ENCODE assay signal across 11 cellular contexts in genomic region chr20:62301111-62301668, GRCh38. TPM values are rescaled to one million over a fixed set of nuclear protein-coding genes. Genes with fewer than 3 reads are reported as not detected.
DNase-seq lines count a peak whose midpoint lies in the region; ATAC-seq, FAIRE-seq and TF ChIP-seq lines count a peak whose summit lies in the region.
"Had no signal": no experiment of that assay in that cellular context is flagged by ENCODE, and none has a peak within 500 bp of the region (broad histone marks: within the 10 kb centered on the region; RNA-seq: fewer than 3 reads in every experiment).

No MANE protein-coding gene starts in this region.

- H2AFZ ChIP-seq in IMR-90 (replicated peaks; ENCODE audit: low read length, poor library complexity) (peak overlapping the region; percentile 62), K562 (ENCODE audit: low read depth, low read length) (no peak overlapping the region), neural progenitor cell (replicated peaks) (no peak overlapping the region)

- dilution Hi-C loops in IMR-90 (cut with HindIII; ENCODE audit: low sequenced_read_pairs, unreplicated experiment): no loop called here

- H4K5ac ChIP-seq in IMR-90 (ENCODE audit: low read depth, low read length): no peak overlapping the region

- peak overlapping the region in 2 of 3 donors; percentile 40 to 93 for H3K27ac Mint-ChIP-seq in CD4-positive, CD25-positive, alpha-beta regulatory T cell
- H3K27ac Mint-ChIP-seq in neural progenitor cell: no peak overlapping the region

- no peak for TF ChIP-seq CTCF in IMR-90 (conservative IDR thresholded peaks at IDR 0.05; ENCODE audit: low read depth, low read length)
- no peak for TF ChIP-seq CTCF in K562 (IDR thresholded peaks at IDR 0.05 in 2 of 3, conservative IDR thresholded peaks at IDR 0.05 in 1 of 3; ENCODE audit: insufficient read depth in 2 of 3, low read depth in 1 of 3, low read length in 3 of 3)
- no peak for TF ChIP-seq CTCF in neural progenitor cell (IDR thresholded peaks at IDR 0.05)

- no peaks in the 10 kb centered on the region for H3K27me3 ChIP-seq in CD4-positive, CD25-positive, alpha-beta regulatory T cell (ENCODE audit: control insufficient read depth, insufficient read depth, low read length)
- H3K27me3 ChIP-seq in IMR-90 (ENCODE audit: control insufficient read depth, insufficient read depth, low read length) (no peaks in the 10 kb centered on the region), K562 (ENCODE audit: control insufficient read depth in 2 of 2, insufficient read depth in 2 of 2, low read length in 2 of 2) (no peaks in the 10 kb centered on the region), neural progenitor cell (no peaks in the 10 kb centered on the region)
- H3K27me3 ChIP-seq: left lung had no signal

- H3K4ac ChIP-seq in IMR-90 (ENCODE audit: low read depth, low read length): no peak overlapping the region

- no peak overlapping the region for H3K14ac ChIP-seq in IMR-90 (replicated peaks; ENCODE audit: low read depth, low read length)

- H3K36me3 Mint-ChIP-seq in CD4-positive, CD25-positive, alpha-beta regulatory T cell: peaks cover 6% of the 10 kb centered on the region
- peaks cover 9% of the 10 kb centered on the region for H3K36me3 Mint-ChIP-seq in neural progenitor cell

- no peaks in the 10 kb centered on the region for H3K27me3 Mint-ChIP-seq in CD4-positive, CD25-positive, alpha-beta regulatory T cell
- H3K27me3 Mint-ChIP-seq in neural progenitor cell (ENCODE audit: insufficient read depth, low read depth): peaks cover 2% of the 10 kb centered on the region

- H2AK5ac ChIP-seq in IMR-90 (ENCODE audit: low read depth, low read length): no peak overlapping the region

- peaks cover 31% of the 10 kb centered on the region for H3K4me1 ChIP-seq in CD4-positive, CD25-positive, alpha-beta regulatory T cell (ENCODE audit: control insufficient read depth, insufficient read depth, low read length, poor library complexity, severe bottlenecking)
- H3K4me1 ChIP-seq in IMR-90 (ENCODE audit: control insufficient read depth, insufficient read depth, low read length) (peaks cover 12% of the 10 kb centered on the region), K562 (replicated peaks in 1 of 2; ENCODE audit: control insufficient read depth in 2 of 2, insufficient read depth in 2 of 2, low read length in 2 of 2) (peaks cover 14 to 62% of the 10 kb centered on the region in 2 experiments), neural progenitor cell (peaks cover 7% of the 10 kb centered on the region)

- peaks cover 18% of the 10 kb centered on the region for H3K36me3 ChIP-seq in CD4-positive, CD25-positive, alpha-beta regulatory T cell (ENCODE audit: control insufficient read depth, insufficient read depth, low read length)
- peaks cover 27% of the 10 kb centered on the region; the same call in 1 of the 2 replicates for H3K36me3 ChIP-seq in IMR-90 (ENCODE audit: control insufficient read depth, insufficient read depth, low read length)
- H3K36me3 ChIP-seq in K562 (ENCODE audit: control insufficient read depth, insufficient read depth, low read length): peaks cover 28% of the 10 kb centered on the region; the same call in 2 of the 3 replicates
- no peaks in the 10 kb centered on the region for H3K36me3 ChIP-seq in neural progenitor cell

- peaks cover 25% of the 10 kb centered on the region for H3F3A ChIP-seq in neural progenitor cell (ENCODE audit: low read depth)

- H3K4me2 ChIP-seq in IMR-90 (ENCODE audit: low read depth, low read length): no peak overlapping the region
- H3K4me2 ChIP-seq in K562 (ENCODE audit: insufficient read depth, low read length): 0 out of 2 replicates have a peak overlapping the region, but pooled peaks have one; percentile 79
- no peak overlapping the region for H3K4me2 ChIP-seq in neural progenitor cell

- peak overlapping the region; percentile 9 for H2AK9ac ChIP-seq in IMR-90 (replicated peaks; ENCODE audit: low read depth, low read length, poor library complexity)

- no peak overlapping the region for H3K23ac ChIP-seq in IMR-90 (ENCODE audit: low read depth, low read length)

- peak overlapping the region; percentile 92 for H3K27ac ChIP-seq in CD4-positive, CD25-positive, alpha-beta regulatory T cell (ENCODE audit: insufficient read depth, low read length, poor library complexity, severe bottlenecking)
- no peak overlapping the region for H3K27ac ChIP-seq in IMR-90 (ENCODE audit: insufficient read depth, low read length)
- no peak overlapping the region for H3K27ac ChIP-seq in K562 (ENCODE audit: extremely low read depth, low read depth, low read length)
- H3K27ac ChIP-seq in neural progenitor cell: no peak overlapping the region

- BruUV-seq in IMR-90 (replicated peaks; lab: Mats Ljungman, UMichigan) (no TSS peak), K562 (replicated peaks; lab: Mats Ljungman, UMichigan) (no TSS peak)

- no CpG with 5 or more reads among the region's 11 CpGs for WGBS in IMR-90 (ENCODE audit: extremely low coverage in 2 of 2, insufficient read length in 1 of 2), 2 experiments
- WGBS in K562 (ENCODE audit: insufficient coverage, low coverage, missing lambda C conversion rate): 70% methylated on average over 11 of the region's 11 CpGs

- CTCF ChIA-PET in IMR-90 (lab: Yijun Ruan, JAX): interaction anchor here (0.7 to 1.5 kb wide), 3 partner anchors 74 to 97 kb away, joined by 3 to 10 read pairs (median 6); no protein-coding TSS in a partner anchor
- CTCF ChIA-PET in K562 (lab: Yijun Ruan, JAX; ENCODE audit: low intra/inter-chr PET ratio): interaction anchor here (0.6 to 2.3 kb wide), 3 partner anchors 67 to 104 kb away, joined by 3 to 14 read pairs (median 3); no protein-coding TSS in a partner anchor

- no peak for ATAC-seq in CD4-positive, CD25-positive, alpha-beta regulatory T cell (ENCODE audit: low read depth in 2 of 2)
- ATAC-seq in IMR-90 (ENCODE audit: low read depth): no peak
- no peak for ATAC-seq in K562
- ATAC-seq in HG03039 (IDR thresholded peaks at IDR 0.05; ENCODE audit: unreplicated experiment): no peak
- no peak for ATAC-seq in HG03571 (IDR thresholded peaks at IDR 0.05; ENCODE audit: unreplicated experiment)
- ATAC-seq in GM19467 (IDR thresholded peaks at IDR 0.05; ENCODE audit: unreplicated experiment): no peak

- peaks cover 0 to 31% of the 10 kb centered on the region in 2 experiments; a peak in 2 of 4 replicates for H3K79me1 ChIP-seq in IMR-90 (ENCODE audit: low read depth in 1 of 2, low read length in 2 of 2)

- H3K4me1 Mint-ChIP-seq in CD4-positive, CD25-positive, alpha-beta regulatory T cell: peaks cover 5 to 31% (median 15%) of the 10 kb centered on the region in 4 donors
- peaks cover 13% of the 10 kb centered on the region for H3K4me1 Mint-ChIP-seq in neural progenitor cell

- no peaks in the 10 kb centered on the region for H3K9me3 ChIP-seq in CD4-positive, CD25-positive, alpha-beta regulatory T cell (ENCODE audit: control insufficient read depth in 2 of 2, low read length in 2 of 2)
- no peaks in the 10 kb centered on the region for H3K9me3 ChIP-seq in IMR-90 (ENCODE audit: control insufficient read depth, insufficient read depth, low read length)
- no peaks in the 10 kb centered on the region for H3K9me3 ChIP-seq in K562 (replicated peaks; ENCODE audit: control insufficient read depth, insufficient read depth, low read depth, low read length)
- H3K9me3 ChIP-seq in neural progenitor cell (ENCODE audit: low read depth): no peaks in the 10 kb centered on the region
- H3K9me3 ChIP-seq: left lung had no signal

- POLR2A ChIA-PET in IMR-90 (lab: Charles Lee; ENCODE audit: unreplicated experiment) (no interaction called here), K562 (lab: Yijun Ruan, JAX) (interaction anchor here (0.6 to 1.0 kb wide), 3 partner anchors 11 to 336 kb away, joined by 3 to 5 read pairs (median 3); no protein-coding TSS in a partner anchor)

- H4K8ac ChIP-seq in IMR-90 (ENCODE audit: low read depth in 2 of 2, low read length in 2 of 2): no peak overlapping the region

- H3K9ac ChIP-seq in IMR-90 (ENCODE audit: low read depth, low read length) (no peak overlapping the region), K562 (ENCODE audit: insufficient read depth in 1 of 2, low read depth in 2 of 2, low read length in 2 of 2) (no peak overlapping the region), neural progenitor cell (no peak overlapping the region)

- no peak for FAIRE-seq in K562 (lab: Jason Lieb, UNC)
- FAIRE-seq: colon had no signal

- H3K4me3 ChIP-seq in CD4-positive, CD25-positive, alpha-beta regulatory T cell (ENCODE audit: low read depth, low read length): no peak overlapping the region
- H3K4me3 ChIP-seq in IMR-90 (ENCODE audit: insufficient read depth, low read depth, low read length): no peak overlapping the region
- no peak overlapping the region for H3K4me3 ChIP-seq in K562
- H3K4me3 ChIP-seq in neural progenitor cell: no peak overlapping the region

- H3K56ac ChIP-seq in IMR-90 (ENCODE audit: extremely low read depth, insufficient read depth, low read length): no peak overlapping the region

- H3K4me3 Mint-ChIP-seq in CD4-positive, CD25-positive, alpha-beta regulatory T cell: peak overlapping the region; percentile 9 to 97 (median 75)
- H3K4me3 Mint-ChIP-seq in neural progenitor cell: peak overlapping the region; percentile 88

- no peak for TF ChIP-seq EP300 in K562 (IDR thresholded peaks at IDR 0.05; ENCODE audit: low read length)

- H2BK15ac ChIP-seq in IMR-90 (ENCODE audit: low read depth, low read length): no peak overlapping the region

- TF ChIP-seq RAD21 in IMR-90 (IDR thresholded peaks at IDR 0.05; ENCODE audit: low read length) (no peak), K562 (CRISPR knock-in tag; conservative IDR thresholded peaks at IDR 0.05 in 1 of 2, IDR thresholded peaks at IDR 0.05 in 1 of 2) (no peak)

- in situ Hi-C loops in IMR-90 (cut with MboI; ENCODE audit: low sequenced_read_pairs) (no loop called here), K562 (cut with MboI) (loop anchor here (10.0 kb wide), 2 partner anchors 194 to 314 kb away; no protein-coding TSS in a partner anchor)

- TF ChIP-seq POLR2A in IMR-90 (IDR thresholded peaks at IDR 0.05; ENCODE audit: low read depth, low read length): no peak
- no peak for TF ChIP-seq POLR2A in K562 (conservative IDR thresholded peaks at IDR 0.05)

- 0 out of 2 replicates have a peak, but pooled peaks cover 6% of the 10 kb centered on the region for H3K9me1 ChIP-seq in IMR-90 (ENCODE audit: insufficient read depth, low read length)
- H3K9me1 ChIP-seq in K562 (ENCODE audit: control insufficient read depth, insufficient read depth, low read length): peaks cover 5% of the 10 kb centered on the region

- no peak overlapping the region for H2BK20ac ChIP-seq in IMR-90 (ENCODE audit: low read depth, low read length)

- H4K20me1 ChIP-seq in IMR-90 (ENCODE audit: insufficient read depth, low read length) (peaks cover 30% of the 10 kb centered on the region), K562 (replicated peaks; ENCODE audit: control insufficient read depth, insufficient read depth, low read length) (peaks cover 20% of the 10 kb centered on the region), neural progenitor cell (ENCODE audit: low read depth) (peaks cover 31% of the 10 kb centered on the region)

- H3K18ac ChIP-seq in IMR-90 (ENCODE audit: low read depth, low read length): no peak overlapping the region

- H4K91ac ChIP-seq in IMR-90 (ENCODE audit: insufficient read depth, low read depth, low read length): no peak overlapping the region

- no peaks in the 10 kb centered on the region for H3K9me3 Mint-ChIP-seq in CD4-positive, CD25-positive, alpha-beta regulatory T cell
- no peaks in the 10 kb centered on the region for H3K9me3 Mint-ChIP-seq in neural progenitor cell

- DNase-seq in CD4-positive, CD25-positive, alpha-beta regulatory T cell: no peak
- DNase-seq in IMR-90 (no peak), K562 (ENCODE audit: extremely low read depth in 1 of 4, low spot score in 3 of 4) (no peak), neural progenitor cell (ENCODE audit: low spot score) (no peak), epidermal melanocyte (ENCODE audit: insufficient read length, low spot score) (no peak)
- DNase-seq: DMS79 treated with DMSO at 0.1 percent for 48 hours had no signal

- intact Hi-C loops in IMR-90 (cut with micrococcal nuclease) (loop anchor here (10.0 kb wide), 1 partner anchor 194 kb away; no protein-coding TSS in a partner anchor), K562 (cut with micrococcal nuclease) (loop anchor here (5.0 to 10.0 kb wide), 3 partner anchors 66 to 316 kb away; partner anchors contain the start of gene LAMA5)

- no peak overlapping the region for H2BK5ac ChIP-seq in IMR-90 (ENCODE audit: low read depth, low read length, poor library complexity, severe bottlenecking)

- H3K79me2 ChIP-seq in K562 (ENCODE audit: control insufficient read depth, insufficient read depth, low read length) (peaks cover 32% of the 10 kb centered on the region), neural progenitor cell (ENCODE audit: low read depth) (peaks cover 32% of the 10 kb centered on the region)

- H2BK120ac ChIP-seq in IMR-90 (ENCODE audit: low read depth, low read length): no peak overlapping the region

RNA-seq across cellular contexts. Expression of gene ADRM1, which starts 1.6 kb away (rescaled TPM):
- 67.9 TPM for total RNA-seq in CD4-positive, CD25-positive, alpha-beta regulatory T cell
- 100 to 1,000 TPM in 3 of 4 donors, 10 to 100 TPM in 1; 89.4 to 117 (median 103) TPM for polyA plus RNA-seq in CD4-positive, CD25-positive, alpha-beta regulatory T cell
- total RNA-seq in IMR-90 (2012; rRNA removed) (96.9 and 103 TPM in 2 replicates), K562 (2014; rRNA removed) (223 and 261 TPM in 2 replicates), K562 (2014; rRNA removed; fragmentation: Illumina TruSeq; extraction: Trizol) (22.5 and 32.1 TPM in 2 replicates), K562 (2015; rRNA removed; fragmentation: Illumina TruSeq; extraction: Trizol) (125 and 136 TPM in 2 replicates), K562 (2021) (159 and 160 TPM in 2 replicates), neural progenitor cell (ENCODE audit: low replicate concordance) (52.3 and 96.3 TPM in 2 replicates)
- polyA plus RNA-seq in IMR-90 (2012; rRNA removed) (149 and 188 TPM in 2 replicates), K562 (2011; rRNA removed) (57.6 and 67.4 TPM in 2 replicates), K562 (2014; fragmentation: Illumina TruSeq; extraction: Trizol) (49.3 and 107 TPM in 2 replicates), K562 (2014; fragmentation: Nextera tagmentation; extraction: Ambion mirVana) (10 to 100 TPM in 1 of 2 experiments, 1 to 10 TPM in 1; 5.0 to 21.6 TPM), K562 (2014; rRNA removed) (192 and 201 TPM in 2 replicates)
- 188 and 201 TPM in 2 replicates for polyA plus RNA-seq in IMR-90 (2012; cell fraction: cytosol; rRNA removed)
- 76.7 and 165 TPM in 2 replicates for polyA plus RNA-seq in IMR-90 (2012; cell fraction: nucleus; rRNA removed; ENCODE audit: low replicate concordance)
- 21.6 and 87.3 TPM in 2 replicates for total RNA-seq in K562 (2011; cell fraction: chromatin; rRNA removed; ENCODE audit: low replicate concordance)
- total RNA-seq in K562 (2011; cell fraction: nucleolus; rRNA removed): 87.6 and 87.7 TPM in 2 replicates
- total RNA-seq in K562 (2011; cell fraction: nucleoplasm; rRNA removed): 41.0 and 41.6 TPM in 2 replicates
- 69.2 and 237 TPM in 2 replicates for polyA plus RNA-seq in K562 (2011; cell fraction: cytosol; rRNA removed)
- polyA plus RNA-seq in K562 (2011; cell fraction: nucleus; rRNA removed): 65.6 and 116 TPM in 2 replicates
- polyA plus RNA-seq in K562 (2012): 109 and 153 TPM in 2 replicates
- polyA minus RNA-seq in K562 (2011; rRNA and poly(A)+ RNA removed): 16.1 and 32.6 TPM in 2 replicates
- 51.8 and 55.0 TPM in 2 replicates for polyA minus RNA-seq in K562 (2011; cell fraction: cytosol; rRNA and poly(A)+ RNA removed)
- 42.8 and 44.0 TPM in 2 replicates for polyA minus RNA-seq in K562 (2011; cell fraction: nucleus; rRNA and poly(A)+ RNA removed)
